Comparison of ENCODE assay signal across 39 cellular contexts in the genomic region with DNA sequence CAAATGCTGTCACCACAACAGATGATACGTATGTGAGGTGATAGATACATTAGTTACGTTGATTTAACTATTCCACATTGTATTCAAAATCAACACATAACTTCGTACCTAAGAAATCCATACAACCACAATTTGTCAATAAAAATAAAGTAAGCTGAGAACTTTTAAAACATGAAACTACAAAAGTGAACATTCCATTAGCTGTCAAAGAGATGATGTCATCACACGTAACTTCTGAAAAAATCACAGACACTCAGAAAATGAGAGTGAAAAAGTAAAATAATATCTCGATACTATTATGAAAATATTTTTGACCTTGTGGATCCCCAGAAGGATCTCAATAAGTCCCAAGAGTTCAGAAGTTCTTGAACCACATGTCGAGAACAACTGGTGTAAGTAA.
"Had no signal": no experiment of that assay in that cellular context is flagged by ENCODE, and none has a peak within 500 bp of the region (broad histone marks: within the 10 kb centered on the region; RNA-seq: fewer than 3 reads in every experiment).

No MANE protein-coding gene starts in this region.

- ATAC-seq: activated naive CD4-positive, alpha-beta T cell treated with anti-CD3 and anti-CD28 coated beads, Interleukin-2, amount 50 U/mL, for 72 hours; activated naive CD8-positive, alpha-beta T cell treated with anti-CD3 and anti-CD28 coated beads, Interleukin-2, amount 50 U/mL, for 24 hours; activated T-cell treated with anti-CD3 and anti-CD28 coated beads, Interleukin-2, amount 50 U/mL, for 4 hours; activated T-cell treated with anti-CD3 and anti-CD28 coated beads, Interleukin-2, amount 50 U/mL, for 72 hours; activated T-helper 17 cell treated with anti-CD3 and anti-CD28 coated beads, Interleukin-2, amount 50 U/mL, for 72 hours; body of pancreas had no signal

- H3K36me3 ChIP-seq: adrenal gland, ascending aorta, brain microvascular endothelial cell, breast epithelium, cardiac muscle cell had no signal

- H3K36me3 Mint-ChIP-seq: activated naive CD4-positive, alpha-beta T cell treated with anti-CD3 and anti-CD28 coated beads, Interleukin-2, amount 10 ng/mL, durations not matched to agents 7 days and 5 days; activated naive CD4-positive, alpha-beta T cell treated with anti-CD3 and anti-CD28 coated beads, Interleukin-2, amount 50 U/mL, for 24 hours; activated naive CD4-positive, alpha-beta T cell treated with anti-CD3 and anti-CD28 coated beads, Interleukin-2, amount 50 U/mL, for 72 hours; activated naive CD8-positive, alpha-beta T cell; activated naive CD8-positive, alpha-beta T cell treated with anti-CD3 and anti-CD28 coated beads for 36 hours; activated naive CD8-positive, alpha-beta T cell treated with anti-CD3 and anti-CD28 coated beads, Interleukin-2, amount 10 ng/mL, durations not matched to agents 7 days and 5 days; brain had no signal

- DNase-seq: activated effector memory CD4-positive, alpha-beta T cell treated with anti-CD3 and anti-CD28 coated beads, Interleukin-2, amount 50 U/mL, for 16 hours; activated effector memory CD4-positive, alpha-beta T cell treated with Interleukin-2 at 50 U/mL for 16 hours; activated gamma-delta T cell; activated gamma-delta T cell treated with Interleukin-2 at 50 U/mL for 16 hours; activated naive CD4-positive, alpha-beta T cell; activated naive CD4-positive, alpha-beta T cell treated with anti-CD3 and anti-CD28 coated beads for 36 hours; activated naive CD4-positive, alpha-beta T cell treated with anti-CD3 and anti-CD28 coated beads, Interleukin-2, amount 10 ng/mL, durations not matched to agents 7 days and 5 days; activated naive CD4-positive, alpha-beta T cell treated with anti-CD3 and anti-CD28 coated beads, Interleukin-2, amount 50 U/mL, for 16 hours; activated naive CD4-positive, alpha-beta T cell treated with Interleukin-2 at 50 U/mL for 16 hours; activated naive CD8-positive, alpha-beta T cell treated with anti-CD3 and anti-CD28 coated beads for 36 hours; activated naive CD8-positive, alpha-beta T cell treated with anti-CD3 and anti-CD28 coated beads, Interleukin-2, amount 10 ng/mL, durations not matched to agents 7 days and 5 days; activated naive CD8-positive, alpha-beta T cell treated with anti-CD3 and anti-CD28 coated beads, Interleukin-2, amount 50 U/mL, for 24 hours; activated T-cell treated with anti-CD3 and anti-CD28 coated beads, Interleukin-2, amount 50 U/mL, for 24 hours; activated T-cell treated with anti-CD3 and anti-CD28 coated beads, Interleukin-2, amount 50 U/mL, for 4 hours; activated T-cell treated with anti-CD3 and anti-CD28 coated beads, Interleukin-2, amount 50 U/mL, for 48 hours; activated T-cell treated with anti-CD3 and anti-CD28 coated beads, Interleukin-2, amount 50 U/mL, for 72 hours; adrenal gland; amniotic stem cell; amygdala; anterior cingulate cortex; aorta; body of pancreas; brain microvascular endothelial cell; caudate nucleus; central memory CD4-positive, alpha-beta T cell; cerebellar nuclear complex had no signal

- H3K4me1 Mint-ChIP-seq: activated naive CD4-positive, alpha-beta T cell treated with anti-CD3 and anti-CD28 coated beads, Interleukin-2, amount 10 ng/mL, durations not matched to agents 7 days and 5 days; activated naive CD4-positive, alpha-beta T cell treated with anti-CD3 and anti-CD28 coated beads, Interleukin-2, amount 50 U/mL, for 24 hours; activated naive CD8-positive, alpha-beta T cell treated with anti-CD3 and anti-CD28 coated beads for 36 hours; activated naive CD8-positive, alpha-beta T cell treated with anti-CD3 and anti-CD28 coated beads, Interleukin-2, amount 10 ng/mL, durations not matched to agents 7 days and 5 days; activated naive CD8-positive, alpha-beta T cell treated with anti-CD3 and anti-CD28 coated beads, Interleukin-2, amount 50 U/mL, for 24 hours; activated T-helper 17 cell treated with anti-CD3 and anti-CD28 coated beads, Interleukin-2, amount 50 U/mL, for 72 hours; brain; central memory CD8-positive, alpha-beta T cell had no signal

- H3K27me3 Mint-ChIP-seq: activated naive CD4-positive, alpha-beta T cell treated with anti-CD3 and anti-CD28 coated beads, Interleukin-2, amount 10 ng/mL, durations not matched to agents 7 days and 5 days; activated naive CD4-positive, alpha-beta T cell treated with anti-CD3 and anti-CD28 coated beads, Interleukin-2, amount 50 U/mL, for 24 hours; activated naive CD8-positive, alpha-beta T cell; activated naive CD8-positive, alpha-beta T cell treated with anti-CD3 and anti-CD28 coated beads for 36 hours; activated naive CD8-positive, alpha-beta T cell treated with anti-CD3 and anti-CD28 coated beads, Interleukin-2, amount 10 ng/mL, durations not matched to agents 7 days and 5 days; activated naive CD8-positive, alpha-beta T cell treated with anti-CD3 and anti-CD28 coated beads, Interleukin-2, amount 50 U/mL, for 24 hours; activated T-cell treated with anti-CD3 and anti-CD28 coated beads, Interleukin-2, amount 50 U/mL, for 24 hours; activated T-helper 17 cell treated with anti-CD3 and anti-CD28 coated beads, Interleukin-2, amount 50 U/mL, for 72 hours; brain; central memory CD8-positive, alpha-beta T cell had no signal

- H3K27ac ChIP-seq: adrenal gland, ascending aorta, body of pancreas, brain microvascular endothelial cell, breast epithelium, cardiac muscle cell had no signal

- H3K27ac Mint-ChIP-seq: activated naive CD4-positive, alpha-beta T cell treated with anti-CD3 and anti-CD28 coated beads for 36 hours; activated naive CD4-positive, alpha-beta T cell treated with anti-CD3 and anti-CD28 coated beads, Interleukin-2, amount 10 ng/mL, durations not matched to agents 7 days and 5 days; activated naive CD4-positive, alpha-beta T cell treated with anti-CD3 and anti-CD28 coated beads, Interleukin-2, amount 50 U/mL, for 24 hours; activated naive CD4-positive, alpha-beta T cell treated with anti-CD3 and anti-CD28 coated beads, Interleukin-2, amount 50 U/mL, for 72 hours; activated naive CD8-positive, alpha-beta T cell; activated naive CD8-positive, alpha-beta T cell treated with anti-CD3 and anti-CD28 coated beads for 36 hours; activated naive CD8-positive, alpha-beta T cell treated with anti-CD3 and anti-CD28 coated beads, Interleukin-2, amount 10 ng/mL, durations not matched to agents 7 days and 5 days; activated naive CD8-positive, alpha-beta T cell treated with anti-CD3 and anti-CD28 coated beads, Interleukin-2, amount 50 U/mL, for 24 hours; activated T-cell treated with anti-CD3 and anti-CD28 coated beads, Interleukin-2, amount 50 U/mL, for 24 hours; activated T-cell treated with anti-CD3 and anti-CD28 coated beads, Interleukin-2, amount 50 U/mL, for 72 hours; activated T-helper 1 cell treated with anti-CD3 and anti-CD28 coated beads, Interleukin-12 subunit alpha, Interleukin-12 subunit beta, Interleukin-2, Interleukin-4 antibody, amounts not matched to agents 30 ng/mL and 10 ng/mL and 1 ng/mL, durations not matched to agents 14 hours and 24 hours and 36 hours; activated T-helper 17 cell treated with anti-CD3 and anti-CD28 coated beads, Interleukin-2, amount 50 U/mL, for 72 hours; activated T-helper 2 cell treated with anti-CD3 and anti-CD28 coated beads, Interferon-gamma antibody, Interleukin-2, Interleukin-4, amounts not matched to agents 10 μg/mL and 5 μg/mL and 100 μg/mL, durations not matched to agents 14 hours and 24 hours and 36 hours; brain had no signal

- H3K4me3 Mint-ChIP-seq: activated naive CD4-positive, alpha-beta T cell treated with anti-CD3 and anti-CD28 coated beads for 36 hours; activated naive CD4-positive, alpha-beta T cell treated with anti-CD3 and anti-CD28 coated beads, Interleukin-2, amount 10 ng/mL, durations not matched to agents 7 days and 5 days; activated naive CD4-positive, alpha-beta T cell treated with anti-CD3 and anti-CD28 coated beads, Interleukin-2, amount 50 U/mL, for 24 hours; activated naive CD8-positive, alpha-beta T cell; activated naive CD8-positive, alpha-beta T cell treated with anti-CD3 and anti-CD28 coated beads for 36 hours; activated naive CD8-positive, alpha-beta T cell treated with anti-CD3 and anti-CD28 coated beads, Interleukin-2, amount 10 ng/mL, durations not matched to agents 7 days and 5 days; activated naive CD8-positive, alpha-beta T cell treated with anti-CD3 and anti-CD28 coated beads, Interleukin-2, amount 50 U/mL, for 24 hours; activated T-cell treated with anti-CD3 and anti-CD28 coated beads, Interleukin-2, amount 50 U/mL, for 24 hours; activated T-cell treated with anti-CD3 and anti-CD28 coated beads, Interleukin-2, amount 50 U/mL, for 4 hours; activated T-cell treated with anti-CD3 and anti-CD28 coated beads, Interleukin-2, amount 50 U/mL, for 72 hours; activated T-helper 1 cell treated with anti-CD3 and anti-CD28 coated beads, Interleukin-12 subunit alpha, Interleukin-12 subunit beta, Interleukin-2, Interleukin-4 antibody, amounts not matched to agents 30 ng/mL and 10 ng/mL and 1 ng/mL, durations not matched to agents 14 hours and 24 hours and 36 hours; activated T-helper 17 cell treated with anti-CD3 and anti-CD28 coated beads, Interleukin-2, amount 50 U/mL, for 72 hours; brain; central memory CD8-positive, alpha-beta T cell had no signal

- H3K9me3 ChIP-seq: adrenal gland, ascending aorta, body of pancreas, breast epithelium had no signal

- H3K9me3 Mint-ChIP-seq: activated naive CD8-positive, alpha-beta T cell treated with anti-CD3 and anti-CD28 coated beads for 36 hours; activated T-cell treated with anti-CD3 and anti-CD28 coated beads, Interleukin-2, amount 50 U/mL, for 4 hours; brain had no signal

- FAIRE-seq: astrocyte, bronchial epithelial cell had no signal

- H3K4me3 ChIP-seq: adrenal gland, ascending aorta, body of pancreas, breast epithelium, cardiac muscle cell had no signal

- H3K4me1 ChIP-seq: adrenal gland, ascending aorta, body of pancreas, breast epithelium had no signal

- H3K27me3 ChIP-seq: adrenal gland, ascending aorta, body of pancreas, brain microvascular endothelial cell, breast epithelium, cardiac muscle cell had no signal
